1 cellular context compared by ENCODE assay signal in genomic region chr2:47072728-47073191, GRCh38.
TF ChIP-seq lines count a peak whose summit lies in the region.

No MANE protein-coding gene starts in this region.

TF ChIP-seq in H1, 55 proteins besides CTCF, POLR2A, EP300 and RAD21 (continued from another document):
- no peak for TF ChIP-seq USF2 (IDR thresholded peaks at IDR 0.05; ENCODE audit: low read length)
- TF ChIP-seq CHD2 (IDR thresholded peaks at IDR 0.05; ENCODE audit: low read length): no peak
- no peak for TF ChIP-seq PHF8 (conservative IDR thresholded peaks at IDR 0.05; ENCODE audit: low read depth, low read length)
- no peak for TF ChIP-seq TAF1 (IDR thresholded peaks at IDR 0.05; ENCODE audit: low read depth, low read length)
- no peak for TF ChIP-seq HDAC6 (IDR thresholded peaks at IDR 0.05; ENCODE audit: low read depth, low read length)
- TF ChIP-seq SUZ12 (IDR thresholded peaks at IDR 0.05; ENCODE audit: low read length): no peak
